ENCODE assay signal across 8 cellular contexts in the genomic region with DNA sequence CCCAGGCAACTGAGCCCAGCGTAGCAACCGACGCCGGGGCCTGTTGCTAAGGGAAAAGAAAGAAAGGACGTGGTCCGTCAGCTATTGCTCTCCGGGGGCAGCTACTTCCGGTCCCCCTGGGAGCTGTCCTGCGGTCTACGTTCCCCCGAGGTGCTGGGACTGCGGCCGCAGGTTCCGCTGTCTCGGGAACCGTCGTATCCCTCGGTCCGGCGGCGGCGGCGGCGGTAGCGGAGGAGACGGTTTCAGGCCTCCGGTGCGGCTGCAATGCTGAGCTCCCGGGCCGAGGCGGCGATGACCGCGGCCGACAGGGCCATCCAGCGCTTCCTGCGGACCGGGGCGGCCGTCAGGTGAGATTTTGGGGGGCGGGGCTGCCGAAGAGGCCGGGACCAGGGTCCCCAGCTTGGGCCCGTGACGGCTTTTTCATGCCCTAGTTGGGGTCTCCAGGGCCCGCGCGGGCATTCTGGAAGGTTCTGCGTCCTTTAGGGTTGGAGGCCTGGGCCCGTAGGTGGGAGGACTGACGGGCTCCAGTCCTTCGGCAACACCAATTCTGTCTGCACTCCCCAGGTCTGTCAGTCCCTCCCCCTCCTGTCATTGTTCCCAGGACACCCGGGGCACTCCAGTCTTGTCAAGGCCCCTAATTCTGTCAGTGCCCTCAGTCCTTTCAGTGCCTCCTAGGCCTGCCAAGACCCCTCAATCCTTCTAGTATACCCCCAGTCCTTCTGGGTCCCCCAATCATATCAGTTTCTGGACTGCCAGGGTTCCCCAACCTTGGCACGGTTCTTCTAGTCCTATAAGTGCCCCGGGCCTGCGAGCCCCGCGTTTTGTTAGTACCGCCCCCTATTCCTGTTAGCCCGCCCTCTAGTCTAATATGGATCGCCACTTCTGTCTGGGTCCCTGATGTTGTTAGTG.
DNase-seq lines count a peak whose midpoint lies in the region; FAIRE-seq and TF ChIP-seq lines count a peak whose summit lies in the region.

A gene with protein sequence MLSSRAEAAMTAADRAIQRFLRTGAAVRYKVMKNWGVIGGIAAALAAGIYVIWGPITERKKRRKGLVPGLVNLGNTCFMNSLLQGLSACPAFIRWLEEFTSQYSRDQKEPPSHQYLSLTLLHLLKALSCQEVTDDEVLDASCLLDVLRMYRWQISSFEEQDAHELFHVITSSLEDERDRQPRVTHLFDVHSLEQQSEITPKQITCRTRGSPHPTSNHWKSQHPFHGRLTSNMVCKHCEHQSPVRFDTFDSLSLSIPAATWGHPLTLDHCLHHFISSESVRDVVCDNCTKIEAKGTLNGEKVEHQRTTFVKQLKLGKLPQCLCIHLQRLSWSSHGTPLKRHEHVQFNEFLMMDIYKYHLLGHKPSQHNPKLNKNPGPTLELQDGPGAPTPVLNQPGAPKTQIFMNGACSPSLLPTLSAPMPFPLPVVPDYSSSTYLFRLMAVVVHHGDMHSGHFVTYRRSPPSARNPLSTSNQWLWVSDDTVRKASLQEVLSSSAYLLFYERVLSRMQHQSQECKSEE (plus strand): TSS at position 162 of the 909 bp plus-strand sequence. CDS start 103 bp downstream, at position 265.

- peak within 1 kb of the TSS; percentile 85 for H3K9ac ChIP-seq in ES-I3 (ENCODE audit: low read depth, low read length)
- H3K9ac ChIP-seq in stomach smooth muscle (ENCODE audit: low read length in 2 of 2) = peak within 1 kb of the TSS; percentile 93 to 96

- H2AFZ ChIP-seq in neuron (ENCODE audit: low read depth, low read length) = peak within 1 kb of the TSS; percentile 93

- FAIRE-seq in H54 (lab: Jason Lieb, UNC) = no peak

- peak within 1 kb of the TSS; percentile 70 for H3K27ac ChIP-seq in stomach smooth muscle (ENCODE audit: low read length)

- H3K4me1 ChIP-seq in ES-I3 (ENCODE audit: insufficient read depth, low read length) (no peaks in the 10 kb centered on the region), neuron (ENCODE audit: insufficient read depth, low read length) (peaks cover 9% of the 10 kb centered on the region), stomach smooth muscle (ENCODE audit: control insufficient read depth, insufficient read depth, low read length) (peaks cover 14% of the 10 kb centered on the region)

- H3K36me3 ChIP-seq in ES-I3 (ENCODE audit: insufficient read depth, low read length) = no peaks in the 10 kb centered on the region
- peaks cover 5% of the 10 kb centered on the region for H3K36me3 ChIP-seq in neuron (ENCODE audit: insufficient read depth, low read length)
- no peaks in the 10 kb centered on the region for H3K36me3 ChIP-seq in stomach smooth muscle (ENCODE audit: control insufficient read depth in 2 of 2, insufficient read depth in 2 of 2, low read length in 2 of 2)

- TF ChIP-seq POLR2A in H54 (IDR thresholded peaks at IDR 0.05; ENCODE audit: low read depth, low read length) = peak; percentile 34; the same call in 1 of the 2 replicates

- H3K9me3 ChIP-seq in ES-I3 (ENCODE audit: control insufficient read depth, insufficient read depth, low read length) (no peaks in the 10 kb centered on the region), neuron (ENCODE audit: low read length) (no peaks in the 10 kb centered on the region), stomach smooth muscle (ENCODE audit: control insufficient read depth in 2 of 2, low read length in 2 of 2) (no peaks in the 10 kb centered on the region)

- peak within 1 kb of the TSS; percentile 85 for H3K4me3 ChIP-seq in neuron (ENCODE audit: low read length)
- H3K4me3 ChIP-seq in stomach smooth muscle (ENCODE audit: low read length in 2 of 2) = peak within 1 kb of the TSS; percentile 93 to 97

- DNase-seq in H54 (ENCODE audit: insufficient read length, low spot score) = peak; percentile 68
- DNase-seq in LoVo (ENCODE audit: low spot score) = peak; percentile 93
- DNase-seq in SHP77 (lab: John Stamatoyannopoulos, UW) = peak; percentile 66 to 68
- DNase-seq in activated gamma-delta T cell treated with anti-CD3 and anti-CD28 coated beads, Interleukin-2, amount 50 U/mL, for 16 hours (ENCODE audit: low read depth) = peak; percentile 79
- peak; percentile 88 for DNase-seq in foreskin melanocyte

- H3K27me3 ChIP-seq in neuron (ENCODE audit: insufficient read depth, low read length) (no peaks in the 10 kb centered on the region), stomach smooth muscle (ENCODE audit: control insufficient read depth in 1 of 2, insufficient read depth in 2 of 2, low read length in 2 of 2) (no peaks in the 10 kb centered on the region)

Comparison
In these comparisons a context has a peak if more than half of its experiments do, and no peak if none do; other contexts are left out.
1. Peak in every context shown above with its lines: DNase-seq, H3K4me3 ChIP-seq and H3K27ac ChIP-seq.